12 cellular contexts compared by ENCODE assay signal in genomic region chr5:151060742-151061141, GRCh38. TPM values are rescaled to one million over a fixed set of nuclear protein-coding genes. Genes with fewer than 3 reads are reported as not detected.
A peak's percentile ranks its signal among the peaks of the same experiment; 100 is the strongest.
DNase-seq lines count a peak whose midpoint lies in the region; ATAC-seq and TF ChIP-seq lines count a peak whose summit lies in the region.
"Had no signal": no experiment of that assay in that cellular context is flagged by ENCODE, and none has a peak within 500 bp of the region (broad histone marks: within the 10 kb centered on the region; RNA-seq: fewer than 3 reads in every experiment).

No MANE protein-coding gene starts in this region.

- TF ChIP-seq POLR2A in esophagus squamous epithelium (IDR thresholded peaks at IDR 0.05) (no peak), gastrocnemius medialis (IDR thresholded peaks at IDR 0.05) (no peak)

- H3K9ac ChIP-seq in SU-DHL-6 (ENCODE audit: low read length) = peak overlapping the region; percentile 33

- H3K27me3 ChIP-seq in DOHH2 (ENCODE audit: control insufficient read depth, low read length) = no peaks in the 10 kb centered on the region
- no peaks in the 10 kb centered on the region for H3K27me3 ChIP-seq in SU-DHL-6 (ENCODE audit: low read length)
- no peaks in the 10 kb centered on the region for H3K27me3 ChIP-seq in esophagus squamous epithelium
- no peaks in the 10 kb centered on the region for H3K27me3 ChIP-seq in gastrocnemius medialis
- H3K27me3 ChIP-seq in HAP-1 (ENCODE audit: low read depth) = no peaks in the 10 kb centered on the region

- H3K4me3 ChIP-seq in DOHH2 (ENCODE audit: low read length) (peak overlapping the region; percentile 65), SU-DHL-6 (ENCODE audit: insufficient read depth, low read length, poor library complexity, severe bottlenecking) (no peak overlapping the region), esophagus squamous epithelium (no peak overlapping the region), gastrocnemius medialis (no peak overlapping the region), HAP-1 (no peak overlapping the region)

- H3K4me1 ChIP-seq in DOHH2 (ENCODE audit: control insufficient read depth, low read length) = peaks cover 38% of the 10 kb centered on the region
- H3K4me1 ChIP-seq in esophagus squamous epithelium = peaks cover 19 to 50% (median 35%) of the 10 kb centered on the region in 3 donors
- H3K4me1 ChIP-seq in gastrocnemius medialis = peaks cover 63 to 72% of the 10 kb centered on the region in 2 donors
- H3K4me1 ChIP-seq in HAP-1 = no peaks in the 10 kb centered on the region

- ATAC-seq in gastrocnemius medialis (no peak), HG03139 (IDR thresholded peaks at IDR 0.05; ENCODE audit: unreplicated experiment) (no peak)

- in situ Hi-C loops in gastrocnemius medialis (cut with MboI; ENCODE audit: low sequenced_read_pairs in 4 of 4) = no loop called here
- in situ Hi-C loops in HAP-1 (cut with MboI; ENCODE audit: low sequenced_read_pairs) = no loop called here

- H3K36me3 ChIP-seq in DOHH2 (ENCODE audit: control insufficient read depth, low read length) (peaks cover 86% of the 10 kb centered on the region), SU-DHL-6 (ENCODE audit: low read length) (no peaks in the 10 kb centered on the region), esophagus squamous epithelium (peaks cover 0 to 94% (median 22%) of the 10 kb centered on the region in 3 donors), gastrocnemius medialis (peaks cover 0 to 46% of the 10 kb centered on the region in 2 donors), HAP-1 (replicated peaks) (peaks cover 11% of the 10 kb centered on the region)

- H3F3A ChIP-seq in DOHH2 (ENCODE audit: control insufficient read depth, insufficient read depth) = peaks cover 29% of the 10 kb centered on the region
- H3F3A ChIP-seq in SU-DHL-6 (ENCODE audit: insufficient read depth) = peaks cover 8% of the 10 kb centered on the region

- peak overlapping the region; percentile 74 for H3K4me2 ChIP-seq in DOHH2 (ENCODE audit: low read length)
- H3K4me2 ChIP-seq in SU-DHL-6 (ENCODE audit: low read depth, low read length, poor library complexity, severe bottlenecking) = peak overlapping the region; percentile 50

- H3K9me2 ChIP-seq in DOHH2 (replicated peaks; ENCODE audit: control insufficient read depth, low read length) (no peaks in the 10 kb centered on the region), SU-DHL-6 (replicated peaks; ENCODE audit: insufficient read depth, low read length) (no peaks in the 10 kb centered on the region)

- H3K79me2 ChIP-seq in DOHH2 (ENCODE audit: control insufficient read depth, low read length) (peaks cover 33% of the 10 kb centered on the region), SU-DHL-6 (ENCODE audit: insufficient read depth, low read length) (peaks cover 13% of the 10 kb centered on the region)

- DNase-seq in esophagus squamous epithelium (lab: John Stamatoyannopoulos, UW) (no peak), gastrocnemius medialis (peak in 1 of 2 donors; percentile 58), HAP-1 (ENCODE audit: low spot score in 2 of 2) (no peak), SW480 (ENCODE audit: low spot score) (no peak), hippocampal formation (lab: John Stamatoyannopoulos, UW) (no peak)
- DNase-seq: DMS153, NCI-H1694 treated with DMSO at 0.1 percent for 48 hours had no signal

- 93 to 95% methylated on average over 6 of the region's 6 CpGs for WGBS in esophagus squamous epithelium, 2 donors

- no peak for TF ChIP-seq CTCF in DOHH2 (IDR thresholded peaks at IDR 0.05; ENCODE audit: low read depth, low read length, poor library complexity, severe bottlenecking)
- TF ChIP-seq CTCF in SU-DHL-6 (IDR thresholded peaks at IDR 0.05; ENCODE audit: insufficient read depth, low read length, poor library complexity, severe bottlenecking) = no peak
- TF ChIP-seq CTCF in esophagus squamous epithelium (IDR thresholded peaks at IDR 0.05) = no peak
- no peak for TF ChIP-seq CTCF in gastrocnemius medialis (IDR thresholded peaks at IDR 0.05 in 4 of 5, conservative IDR thresholded peaks at IDR 0.05 in 1 of 5)

- intact Hi-C loops in esophagus squamous epithelium (cut with DNase I) = no loop called here
- intact Hi-C loops in gastrocnemius medialis (cut with DNase I; ENCODE audit: low total_unique reads) = loop anchor here (1.0 kb wide), 1 partner anchor 8 kb away; no protein-coding TSS in a partner anchor

- H3K9me3 ChIP-seq in DOHH2 (ENCODE audit: control insufficient read depth, insufficient read depth, low read length) (no peaks in the 10 kb centered on the region), SU-DHL-6 (ENCODE audit: insufficient read depth, low read length) (no peaks in the 10 kb centered on the region), esophagus squamous epithelium (no peaks in the 10 kb centered on the region), gastrocnemius medialis (no peaks in the 10 kb centered on the region), HAP-1 (no peaks in the 10 kb centered on the region)

- H4K20me1 ChIP-seq in DOHH2 (ENCODE audit: control insufficient read depth, insufficient read depth, low read depth, low read length) = peaks cover 2% of the 10 kb centered on the region
- H4K20me1 ChIP-seq in SU-DHL-6 (ENCODE audit: low read depth, low read length) = no peaks in the 10 kb centered on the region

- H3K27ac ChIP-seq in DOHH2 (ENCODE audit: low read depth, low read length) (peak overlapping the region; percentile 87), SU-DHL-6 (ENCODE audit: low read depth, low read length) (peak overlapping the region; percentile 87), esophagus squamous epithelium (peak overlapping the region in 3 of 4 donors; percentile 18 to 59 (median 49)), gastrocnemius medialis (peak overlapping the region; percentile 90 to 94 (median 92))
- H3K27ac ChIP-seq: epithelial cell of prostate had no signal

- no peak overlapping the region for H2AFZ ChIP-seq in SU-DHL-6 (ENCODE audit: low read depth, low read length, severe bottlenecking)

RNA-seq across cellular contexts. Expression of gene TNIP1, which starts 20.1 kb away (rescaled TPM):
- total RNA-seq in esophagus squamous epithelium (100 to 1,000 TPM in 1 of 4 donors, 10 to 100 TPM in 3; 55.5 to 109 (median 95.4) TPM), gastrocnemius medialis (100 to 1,000 TPM; 112 to 228 (median 188) TPM)

RNA-seq across cellular contexts. Expression of gene GPX3, which starts 40.4 kb away (rescaled TPM):
- total RNA-seq in esophagus squamous epithelium (1,000 to 10,000 TPM in 1 of 4 donors, 100 to 1,000 TPM in 3; 166 to 1,028 (median 489) TPM), gastrocnemius medialis (1,000 to 10,000 TPM in 1 of 4 donors, 100 to 1,000 TPM in 3; 504 to 1,227 (median 655) TPM)
- total RNA-seq: activated CD8-positive, alpha-beta memory T cell treated with anti-CD3 and anti-CD28 coated beads for 36 hours had no signal
